In the genomic region with DNA sequence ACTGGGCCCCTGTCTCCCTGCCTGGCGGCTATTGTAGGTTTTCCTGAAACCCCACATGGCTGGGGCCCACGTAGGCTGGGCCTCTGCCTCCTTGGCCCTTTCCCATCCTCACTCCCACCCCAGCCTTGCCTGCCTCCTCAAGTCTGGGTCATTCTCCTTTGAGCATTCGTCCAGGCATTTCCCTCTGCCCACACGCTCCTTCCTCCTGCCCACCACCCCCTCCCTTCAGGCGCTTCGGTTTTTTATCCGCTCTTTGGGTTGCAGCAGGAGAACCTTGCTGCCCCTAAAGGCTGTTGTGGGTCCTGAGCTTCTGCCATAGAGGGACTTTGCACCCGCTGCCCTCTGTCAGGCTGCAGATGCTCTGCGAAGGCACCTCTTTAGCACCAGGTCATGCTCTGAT, we compare ENCODE assay signal across 1 cellular context.
TF ChIP-seq lines count a peak whose summit lies in the region.

No MANE protein-coding gene starts in this region.

TF ChIP-seq in GM23338, 12 proteins besides CTCF, POLR2A, EP300 and RAD21 (continued from another document):
- TF ChIP-seq, protein P1, sequence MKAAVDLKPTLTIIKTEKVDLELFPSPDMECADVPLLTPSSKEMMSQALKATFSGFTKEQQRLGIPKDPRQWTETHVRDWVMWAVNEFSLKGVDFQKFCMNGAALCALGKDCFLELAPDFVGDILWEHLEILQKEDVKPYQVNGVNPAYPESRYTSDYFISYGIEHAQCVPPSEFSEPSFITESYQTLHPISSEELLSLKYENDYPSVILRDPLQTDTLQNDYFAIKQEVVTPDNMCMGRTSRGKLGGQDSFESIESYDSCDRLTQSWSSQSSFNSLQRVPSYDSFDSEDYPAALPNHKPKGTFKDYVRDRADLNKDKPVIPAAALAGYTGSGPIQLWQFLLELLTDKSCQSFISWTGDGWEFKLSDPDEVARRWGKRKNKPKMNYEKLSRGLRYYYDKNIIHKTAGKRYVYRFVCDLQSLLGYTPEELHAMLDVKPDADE (IDR thresholded peaks at IDR 0.05), result no peak
- no peak for TF ChIP-seq CREB1 (CRISPR knock-in tag; IDR thresholded peaks at IDR 0.05; ENCODE audit: low read depth)
